In the genomic region with DNA sequence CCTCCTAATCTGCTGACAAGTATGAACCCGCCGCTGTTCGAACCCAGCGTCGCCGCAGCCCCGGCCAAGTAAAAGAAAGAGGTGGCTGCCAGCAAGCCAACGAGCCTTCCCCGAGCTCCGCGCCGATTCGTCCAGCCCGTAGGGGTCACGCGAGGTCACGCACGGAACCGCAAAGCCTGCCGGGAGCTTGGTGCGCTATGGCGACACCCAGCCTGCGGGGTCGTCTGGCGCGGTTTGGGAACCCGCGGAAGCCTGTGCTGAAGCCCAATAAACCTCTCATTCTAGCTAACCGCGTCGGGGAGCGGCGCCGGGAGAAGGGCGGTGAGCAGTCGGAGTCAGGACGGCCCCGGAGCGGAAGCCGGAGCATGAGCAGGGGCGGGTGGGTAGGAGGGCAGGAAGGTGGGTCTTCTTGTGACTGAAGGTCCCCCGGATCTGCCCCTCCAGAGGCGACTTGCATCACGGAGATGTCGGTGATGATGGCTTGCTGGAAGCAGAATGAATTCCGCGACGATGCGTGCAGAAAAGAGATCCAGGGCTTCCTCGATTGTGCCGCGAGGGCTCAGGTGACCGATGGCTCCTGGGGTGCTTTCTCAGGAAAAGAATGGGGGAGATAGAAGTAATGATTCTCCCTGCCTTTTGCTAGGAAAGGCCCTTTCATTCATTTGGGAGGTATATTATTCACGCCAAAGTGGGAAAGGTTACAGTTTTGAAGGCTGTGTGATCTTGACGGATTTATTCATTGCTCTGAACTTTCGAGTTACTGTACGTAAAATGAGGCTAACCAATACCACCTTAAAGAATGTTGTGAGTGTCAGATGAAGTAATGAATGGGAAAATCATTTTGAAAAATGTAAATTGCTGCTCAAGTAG, we compare ENCODE assay signal across 1 cellular context.
TF ChIP-seq lines count a peak whose summit lies in the region.

A gene (plus strand): TSS at position 170 of the 870 bp plus-strand sequence. CDS start 28 bp downstream, at position 198.

TF ChIP-seq in K562, 482 proteins besides CTCF, POLR2A, EP300 and RAD21 (continued from another document and continues in another):
- TF ChIP-seq, protein P1, sequence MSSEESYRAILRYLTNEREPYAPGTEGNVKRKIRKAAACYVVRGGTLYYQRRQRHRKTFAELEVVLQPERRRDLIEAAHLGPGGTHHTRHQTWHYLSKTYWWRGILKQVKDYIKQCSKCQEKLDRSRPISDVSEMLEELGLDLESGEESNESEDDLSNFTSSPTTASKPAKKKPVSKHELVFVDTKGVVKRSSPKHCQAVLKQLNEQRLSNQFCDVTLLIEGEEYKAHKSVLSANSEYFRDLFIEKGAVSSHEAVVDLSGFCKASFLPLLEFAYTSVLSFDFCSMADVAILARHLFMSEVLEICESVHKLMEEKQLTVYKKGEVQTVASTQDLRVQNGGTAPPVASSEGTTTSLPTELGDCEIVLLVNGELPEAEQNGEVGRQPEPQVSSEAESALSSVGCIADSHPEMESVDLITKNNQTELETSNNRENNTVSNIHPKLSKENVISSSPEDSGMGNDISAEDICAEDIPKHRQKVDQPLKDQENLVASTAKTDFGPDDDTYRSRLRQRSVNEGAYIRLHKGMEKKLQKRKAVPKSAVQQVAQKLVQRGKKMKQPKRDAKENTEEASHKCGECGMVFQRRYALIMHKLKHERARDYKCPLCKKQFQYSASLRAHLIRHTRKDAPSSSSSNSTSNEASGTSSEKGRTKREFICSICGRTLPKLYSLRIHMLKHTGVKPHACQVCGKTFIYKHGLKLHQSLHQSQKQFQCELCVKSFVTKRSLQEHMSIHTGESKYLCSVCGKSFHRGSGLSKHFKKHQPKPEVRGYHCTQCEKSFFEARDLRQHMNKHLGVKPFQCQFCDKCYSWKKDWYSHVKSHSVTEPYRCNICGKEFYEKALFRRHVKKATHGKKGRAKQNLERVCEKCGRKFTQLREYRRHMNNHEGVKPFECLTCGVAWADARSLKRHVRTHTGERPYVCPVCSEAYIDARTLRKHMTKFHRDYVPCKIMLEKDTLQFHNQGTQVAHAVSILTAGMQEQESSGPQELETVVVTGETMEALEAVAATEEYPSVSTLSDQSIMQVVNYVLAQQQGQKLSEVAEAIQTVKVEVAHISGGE (CRISPR knock-in tag; IDR thresholded peaks at IDR 0.05): peak in 1 of 3 experiments; percentile 62; a peak in 2 of 6 replicates
- TF ChIP-seq SMAD2 (IDR thresholded peaks at IDR 0.05; ENCODE audit: low read depth, low read length) (no peak), ZNF121 (CRISPR knock-in tag; conservative IDR thresholded peaks at IDR 0.05) (no peak), SNIP1 (IDR thresholded peaks at IDR 0.05; ENCODE audit: low read depth) (no peak), CBX5 (IDR thresholded peaks at IDR 0.05; ENCODE audit: borderline replicate concordance, low read depth) (no peak), SNRNP70 (optimal IDR thresholded peaks at IDR 0.05; ENCODE audit: low read depth, low read length) (no peak), TSC22D4 (tag; IDR thresholded peaks at IDR 0.05) (no peak), PHB (CRISPR knock-in tag; IDR thresholded peaks at IDR 0.05) (no peak), HNRNPLL (IDR thresholded peaks at IDR 0.05; ENCODE audit: low read depth, low read length, poor library complexity, severe bottlenecking) (peak; percentile 74), SIRT6 (IDR thresholded peaks at IDR 0.05; ENCODE audit: low read depth, low read length) (no peak), ETS2 (tag; IDR thresholded peaks at IDR 0.05; ENCODE audit: borderline replicate concordance, poor library complexity, severe bottlenecking) (no peak), ZNF551 (CRISPR knock-in tag; IDR thresholded peaks at IDR 0.05) (no peak), KLF10 (CRISPR knock-in tag; IDR thresholded peaks at IDR 0.05) (no peak), POLR2H (tag; IDR thresholded peaks at IDR 0.05; ENCODE audit: low read depth) (peak; percentile 77), TAL1 (IDR thresholded peaks at IDR 0.05) (no peak), BCOR (IDR thresholded peaks at IDR 0.05) (peak; percentile 36; the same call in 1 of the 2 replicates), PML (IDR thresholded peaks at IDR 0.05; ENCODE audit: low read length) (no peak; the same call in none of the 2 replicates), MBD2 (IDR thresholded peaks at IDR 0.05; ENCODE audit: borderline replicate concordance, low read depth) (peak; percentile 66; the same call in 1 of the 2 replicates), PHB2 (IDR thresholded peaks at IDR 0.05; ENCODE audit: low read depth) (no peak), HDAC3 (IDR thresholded peaks at IDR 0.05; ENCODE audit: borderline replicate concordance, partially characterized antibody) (no peak), ZSCAN32 (CRISPR knock-in tag; IDR thresholded peaks at IDR 0.05) (no peak), HDAC2 (IDR thresholded peaks at IDR 0.05) (no peak; the same call in 1 of the 2 replicates), RUNX1 (IDR thresholded peaks at IDR 0.05; ENCODE audit: low read depth) (no peak), MEF2D (tag; conservative IDR thresholded peaks at IDR 0.05; ENCODE audit: low read depth) (0 out of 2 replicates have a peak, but pooled peaks have one; percentile 56), TCF7L2 (IDR thresholded peaks at IDR 0.05; ENCODE audit: low read depth, low read length) (0 out of 2 replicates have a peak, but pooled peaks have one; percentile 8), CHCHD3 (CRISPR knock-in tag; IDR thresholded peaks at IDR 0.05) (no peak), ZNF431 (CRISPR knock-in tag; IDR thresholded peaks at IDR 0.05) (no peak), NR2F6 (CRISPR knock-in tag; IDR thresholded peaks at IDR 0.05) (no peak), BRD4 (IDR thresholded peaks at IDR 0.05) (no peak), PRPF4 (IDR thresholded peaks at IDR 0.05; ENCODE audit: insufficient read depth, low read depth, low read length, poor library complexity, severe bottlenecking) (no peak), ZNF583 (CRISPR knock-in tag; IDR thresholded peaks at IDR 0.05) (no peak), ZSCAN29 (IDR thresholded peaks at IDR 0.05) (no peak), CEBPB (tag; IDR thresholded peaks at IDR 0.05) (peak; percentile 51), HNRNPK (IDR thresholded peaks at IDR 0.05; ENCODE audit: low read depth, low read length, poor library complexity, severe bottlenecking) (no peak)
- TF ChIP-seq, protein P2, sequence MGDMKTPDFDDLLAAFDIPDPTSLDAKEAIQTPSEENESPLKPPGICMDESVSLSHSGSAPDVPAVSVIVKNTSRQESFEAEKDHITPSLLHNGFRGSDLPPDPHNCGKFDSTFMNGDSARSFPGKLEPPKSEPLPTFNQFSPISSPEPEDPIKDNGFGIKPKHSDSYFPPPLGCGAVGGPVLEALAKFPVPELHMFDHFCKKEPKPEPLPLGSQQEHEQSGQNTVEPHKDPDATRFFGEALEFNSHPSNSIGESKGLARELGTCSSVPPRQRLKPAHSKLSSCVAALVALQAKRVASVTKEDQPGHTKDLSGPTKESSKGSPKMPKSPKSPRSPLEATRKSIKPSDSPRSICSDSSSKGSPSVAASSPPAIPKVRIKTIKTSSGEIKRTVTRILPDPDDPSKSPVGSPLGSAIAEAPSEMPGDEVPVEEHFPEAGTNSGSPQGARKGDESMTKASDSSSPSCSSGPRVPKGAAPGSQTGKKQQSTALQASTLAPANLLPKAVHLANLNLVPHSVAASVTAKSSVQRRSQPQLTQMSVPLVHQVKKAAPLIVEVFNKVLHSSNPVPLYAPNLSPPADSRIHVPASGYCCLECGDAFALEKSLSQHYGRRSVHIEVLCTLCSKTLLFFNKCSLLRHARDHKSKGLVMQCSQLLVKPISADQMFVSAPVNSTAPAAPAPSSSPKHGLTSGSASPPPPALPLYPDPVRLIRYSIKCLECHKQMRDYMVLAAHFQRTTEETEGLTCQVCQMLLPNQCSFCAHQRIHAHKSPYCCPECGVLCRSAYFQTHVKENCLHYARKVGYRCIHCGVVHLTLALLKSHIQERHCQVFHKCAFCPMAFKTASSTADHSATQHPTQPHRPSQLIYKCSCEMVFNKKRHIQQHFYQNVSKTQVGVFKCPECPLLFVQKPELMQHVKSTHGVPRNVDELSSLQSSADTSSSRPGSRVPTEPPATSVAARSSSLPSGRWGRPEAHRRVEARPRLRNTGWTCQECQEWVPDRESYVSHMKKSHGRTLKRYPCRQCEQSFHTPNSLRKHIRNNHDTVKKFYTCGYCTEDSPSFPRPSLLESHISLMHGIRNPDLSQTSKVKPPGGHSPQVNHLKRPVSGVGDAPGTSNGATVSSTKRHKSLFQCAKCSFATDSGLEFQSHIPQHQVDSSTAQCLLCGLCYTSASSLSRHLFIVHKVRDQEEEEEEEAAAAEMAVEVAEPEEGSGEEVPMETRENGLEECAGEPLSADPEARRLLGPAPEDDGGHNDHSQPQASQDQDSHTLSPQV (IDR thresholded peaks at IDR 0.05): peak; percentile 90
- TF ChIP-seq, protein P3, sequence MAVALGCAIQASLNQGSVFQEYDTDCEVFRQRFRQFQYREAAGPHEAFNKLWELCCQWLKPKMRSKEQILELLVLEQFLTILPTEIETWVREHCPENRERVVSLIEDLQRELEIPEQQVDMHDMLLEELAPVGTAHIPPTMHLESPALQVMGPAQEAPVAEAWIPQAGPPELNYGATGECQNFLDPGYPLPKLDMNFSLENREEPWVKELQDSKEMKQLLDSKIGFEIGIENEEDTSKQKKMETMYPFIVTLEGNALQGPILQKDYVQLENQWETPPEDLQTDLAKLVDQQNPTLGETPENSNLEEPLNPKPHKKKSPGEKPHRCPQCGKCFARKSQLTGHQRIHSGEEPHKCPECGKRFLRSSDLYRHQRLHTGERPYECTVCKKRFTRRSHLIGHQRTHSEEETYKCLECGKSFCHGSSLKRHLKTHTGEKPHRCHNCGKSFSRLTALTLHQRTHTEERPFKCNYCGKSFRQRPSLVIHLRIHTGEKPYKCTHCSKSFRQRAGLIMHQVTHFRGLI (CRISPR knock-in tag; IDR thresholded peaks at IDR 0.05): no peak
- TF ChIP-seq, protein P4, sequence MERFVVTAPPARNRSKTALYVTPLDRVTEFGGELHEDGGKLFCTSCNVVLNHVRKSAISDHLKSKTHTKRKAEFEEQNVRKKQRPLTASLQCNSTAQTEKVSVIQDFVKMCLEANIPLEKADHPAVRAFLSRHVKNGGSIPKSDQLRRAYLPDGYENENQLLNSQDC (CRISPR knock-in tag; IDR thresholded peaks at IDR 0.05): no peak
- TF ChIP-seq, protein P5, sequence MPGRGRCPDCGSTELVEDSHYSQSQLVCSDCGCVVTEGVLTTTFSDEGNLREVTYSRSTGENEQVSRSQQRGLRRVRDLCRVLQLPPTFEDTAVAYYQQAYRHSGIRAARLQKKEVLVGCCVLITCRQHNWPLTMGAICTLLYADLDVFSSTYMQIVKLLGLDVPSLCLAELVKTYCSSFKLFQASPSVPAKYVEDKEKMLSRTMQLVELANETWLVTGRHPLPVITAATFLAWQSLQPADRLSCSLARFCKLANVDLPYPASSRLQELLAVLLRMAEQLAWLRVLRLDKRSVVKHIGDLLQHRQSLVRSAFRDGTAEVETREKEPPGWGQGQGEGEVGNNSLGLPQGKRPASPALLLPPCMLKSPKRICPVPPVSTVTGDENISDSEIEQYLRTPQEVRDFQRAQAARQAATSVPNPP (IDR thresholded peaks at IDR 0.05; ENCODE audit: borderline replicate concordance, insufficient read depth, insufficient read length): no peak
- TF ChIP-seq, protein P6, sequence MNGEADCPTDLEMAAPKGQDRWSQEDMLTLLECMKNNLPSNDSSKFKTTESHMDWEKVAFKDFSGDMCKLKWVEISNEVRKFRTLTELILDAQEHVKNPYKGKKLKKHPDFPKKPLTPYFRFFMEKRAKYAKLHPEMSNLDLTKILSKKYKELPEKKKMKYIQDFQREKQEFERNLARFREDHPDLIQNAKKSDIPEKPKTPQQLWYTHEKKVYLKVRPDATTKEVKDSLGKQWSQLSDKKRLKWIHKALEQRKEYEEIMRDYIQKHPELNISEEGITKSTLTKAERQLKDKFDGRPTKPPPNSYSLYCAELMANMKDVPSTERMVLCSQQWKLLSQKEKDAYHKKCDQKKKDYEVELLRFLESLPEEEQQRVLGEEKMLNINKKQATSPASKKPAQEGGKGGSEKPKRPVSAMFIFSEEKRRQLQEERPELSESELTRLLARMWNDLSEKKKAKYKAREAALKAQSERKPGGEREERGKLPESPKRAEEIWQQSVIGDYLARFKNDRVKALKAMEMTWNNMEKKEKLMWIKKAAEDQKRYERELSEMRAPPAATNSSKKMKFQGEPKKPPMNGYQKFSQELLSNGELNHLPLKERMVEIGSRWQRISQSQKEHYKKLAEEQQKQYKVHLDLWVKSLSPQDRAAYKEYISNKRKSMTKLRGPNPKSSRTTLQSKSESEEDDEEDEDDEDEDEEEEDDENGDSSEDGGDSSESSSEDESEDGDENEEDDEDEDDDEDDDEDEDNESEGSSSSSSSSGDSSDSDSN (IDR thresholded peaks at IDR 0.05; ENCODE audit: borderline replicate concordance in 1 of 2, low read depth in 2 of 2, low read length in 2 of 2): peak; percentile 29 to 93; a peak in 2 of 4 replicates
- TF ChIP-seq, protein P7, sequence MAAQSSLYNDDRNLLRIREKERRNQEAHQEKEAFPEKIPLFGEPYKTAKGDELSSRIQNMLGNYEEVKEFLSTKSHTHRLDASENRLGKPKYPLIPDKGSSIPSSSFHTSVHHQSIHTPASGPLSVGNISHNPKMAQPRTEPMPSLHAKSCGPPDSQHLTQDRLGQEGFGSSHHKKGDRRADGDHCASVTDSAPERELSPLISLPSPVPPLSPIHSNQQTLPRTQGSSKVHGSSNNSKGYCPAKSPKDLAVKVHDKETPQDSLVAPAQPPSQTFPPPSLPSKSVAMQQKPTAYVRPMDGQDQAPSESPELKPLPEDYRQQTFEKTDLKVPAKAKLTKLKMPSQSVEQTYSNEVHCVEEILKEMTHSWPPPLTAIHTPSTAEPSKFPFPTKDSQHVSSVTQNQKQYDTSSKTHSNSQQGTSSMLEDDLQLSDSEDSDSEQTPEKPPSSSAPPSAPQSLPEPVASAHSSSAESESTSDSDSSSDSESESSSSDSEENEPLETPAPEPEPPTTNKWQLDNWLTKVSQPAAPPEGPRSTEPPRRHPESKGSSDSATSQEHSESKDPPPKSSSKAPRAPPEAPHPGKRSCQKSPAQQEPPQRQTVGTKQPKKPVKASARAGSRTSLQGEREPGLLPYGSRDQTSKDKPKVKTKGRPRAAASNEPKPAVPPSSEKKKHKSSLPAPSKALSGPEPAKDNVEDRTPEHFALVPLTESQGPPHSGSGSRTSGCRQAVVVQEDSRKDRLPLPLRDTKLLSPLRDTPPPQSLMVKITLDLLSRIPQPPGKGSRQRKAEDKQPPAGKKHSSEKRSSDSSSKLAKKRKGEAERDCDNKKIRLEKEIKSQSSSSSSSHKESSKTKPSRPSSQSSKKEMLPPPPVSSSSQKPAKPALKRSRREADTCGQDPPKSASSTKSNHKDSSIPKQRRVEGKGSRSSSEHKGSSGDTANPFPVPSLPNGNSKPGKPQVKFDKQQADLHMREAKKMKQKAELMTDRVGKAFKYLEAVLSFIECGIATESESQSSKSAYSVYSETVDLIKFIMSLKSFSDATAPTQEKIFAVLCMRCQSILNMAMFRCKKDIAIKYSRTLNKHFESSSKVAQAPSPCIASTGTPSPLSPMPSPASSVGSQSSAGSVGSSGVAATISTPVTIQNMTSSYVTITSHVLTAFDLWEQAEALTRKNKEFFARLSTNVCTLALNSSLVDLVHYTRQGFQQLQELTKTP (IDR thresholded peaks at IDR 0.05; ENCODE audit: low read depth in 1 of 2, partially characterized antibody in 2 of 2): peak in 1 of 2 experiments; percentile 82
